Comparison of ENCODE assay signal across 16 cellular contexts in the genomic region with DNA sequence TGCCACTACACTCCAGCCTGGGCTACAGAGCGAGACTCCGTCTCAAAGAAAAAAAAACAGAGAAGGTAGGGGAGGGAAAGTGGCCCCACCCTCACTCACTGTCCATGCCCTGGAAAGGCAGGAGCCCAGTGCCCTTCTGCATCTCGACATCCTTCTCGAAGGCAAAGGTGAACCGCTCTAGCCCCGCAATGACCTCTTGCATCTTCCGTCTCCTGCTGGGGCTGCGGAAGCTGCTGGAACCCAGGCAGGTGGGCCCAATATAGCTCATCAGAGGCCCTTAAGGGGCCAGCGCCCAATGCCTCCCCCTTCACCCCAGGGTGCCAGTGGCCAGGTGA. TPM values are rescaled to one million over a fixed set of nuclear protein-coding genes. Genes with fewer than 3 reads are reported as not detected.
DNase-seq lines count a peak whose midpoint lies in the region; ATAC-seq, FAIRE-seq and TF ChIP-seq lines count a peak whose summit lies in the region.
"Had no signal": no experiment of that assay in that cellular context is flagged by ENCODE, and none has a peak within 500 bp of the region (broad histone marks: within the 10 kb centered on the region; RNA-seq: fewer than 3 reads in every experiment).

A gene with protein sequence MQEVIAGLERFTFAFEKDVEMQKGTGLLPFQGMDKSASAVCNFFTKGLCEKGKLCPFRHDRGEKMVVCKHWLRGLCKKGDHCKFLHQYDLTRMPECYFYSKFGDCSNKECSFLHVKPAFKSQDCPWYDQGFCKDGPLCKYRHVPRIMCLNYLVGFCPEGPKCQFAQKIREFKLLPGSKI (minus strand): TSS at position 264 of the 335 bp plus-strand sequence. CDS start 62 bp downstream, at position 202.

- ATAC-seq in HepG2 = no peak
- no peak for ATAC-seq in heart left ventricle
- no peak for ATAC-seq in HG03175 (IDR thresholded peaks at IDR 0.05; ENCODE audit: unreplicated experiment)
- ATAC-seq in HG02970 (IDR thresholded peaks at IDR 0.05; ENCODE audit: low FRiP score, unreplicated experiment) = no peak

- H3K79me2 ChIP-seq in HepG2 (ENCODE audit: insufficient read depth, low read length) = no peaks in the 10 kb centered on the region

- H3K4me3 ChIP-seq in HL-60 (replicated peaks; ENCODE audit: insufficient read depth, low read length) (no peak within 1 kb of the TSS), HepG2 (replicated peaks in 1 of 3; ENCODE audit: insufficient read depth in 1 of 3, low read depth in 2 of 3, low read length in 3 of 3) (peak within 1 kb of the TSS; percentile 54 to 75 (median 63)), skin epidermis (no peak within 1 kb of the TSS), heart left ventricle (no peak within 1 kb of the TSS)
- H3K4me3 ChIP-seq: PC-9 had no signal

- H3K9ac ChIP-seq in HepG2 (ENCODE audit: insufficient read depth, low read depth, low read length) = peak within 1 kb of the TSS; percentile 87

- CTCF ChIA-PET in HepG2 (lab: Yijun Ruan, JAX; ENCODE audit: low intra/inter-chr PET ratio, low total read pairs) = interaction anchor here (1.0 to 1.1 kb wide), 2 partner anchors 49 to 108 kb away, joined by 3 to 4 read pairs; no protein-coding TSS in a partner anchor

- TF ChIP-seq CTCF in HL-60 (IDR thresholded peaks at IDR 0.05; ENCODE audit: insufficient read depth, low read length) (no peak), brain (conservative IDR thresholded peaks at IDR 0.05) (no peak), HepG2 (CRISPR knock-in tag; IDR thresholded peaks at IDR 0.05) (no peak), heart left ventricle (IDR thresholded peaks at IDR 0.05) (no peak)

- TF ChIP-seq POLR2A in HepG2 (IDR thresholded peaks at IDR 0.05; ENCODE audit: insufficient read depth in 1 of 2, low read depth in 2 of 2, low read length in 2 of 2) (no peak), heart left ventricle (IDR thresholded peaks at IDR 0.05) (no peak)

- intact Hi-C loops in HepG2 (cut with micrococcal nuclease; ENCODE audit: unreplicated experiment) (no loop called here), heart left ventricle (cut with DNase I) (no loop called here)

- POLR2A ChIA-PET in HepG2 (lab: Yijun Ruan, JAX) = interaction anchor here (1.0 to 4.3 kb wide), 22 partner anchors 10 to 673 kb away, joined by 3 to 204 read pairs (median 10); a partner anchor contains a TSS

- BruUV-seq in HepG2 (replicated peaks; lab: Mats Ljungman, UMichigan) = no TSS peak

- no peaks in the 10 kb centered on the region for H4K20me1 ChIP-seq in HepG2 (ENCODE audit: insufficient read depth, low read length)

- H3K36me3 Mint-ChIP-seq in brain = no peaks in the 10 kb centered on the region

- H3K9me3 Mint-ChIP-seq in brain = peaks cover 0 to 8% (median 0%) of the 10 kb centered on the region in 5 experiments
- H3K9me3 Mint-ChIP-seq: activated naive CD4-positive, alpha-beta T cell treated with anti-CD3 and anti-CD28 coated beads for 36 hours had no signal

- H3K36me3 ChIP-seq in HepG2 (replicated peaks in 1 of 2; ENCODE audit: control insufficient read depth in 1 of 2, insufficient read depth in 2 of 2, low read length in 2 of 2) = no peaks in the 10 kb centered on the region
- no peaks in the 10 kb centered on the region for H3K36me3 ChIP-seq in heart left ventricle

- H3K4me1 ChIP-seq in HepG2 (ENCODE audit: insufficient read depth, low read length) (peaks cover 72% of the 10 kb centered on the region), heart left ventricle (peaks cover 0 to 6% (median 0%) of the 10 kb centered on the region in 12 donors)
- H3K4me1 ChIP-seq: Caco-2 had no signal

- no peak for FAIRE-seq in HepG2 (lab: Jason Lieb, UNC)
- FAIRE-seq: frontal cortex had no signal

- 54% methylated on average over 6 of the region's 9 CpGs for WGBS in HepG2 (ENCODE audit: low lambda C conversion rate)
- WGBS in heart left ventricle, 4 donors = 88 to 98% (median 94%) methylated on average over 8 to 9 of the region's 9 CpGs

- H3K27me3 ChIP-seq in HL-60 (ENCODE audit: insufficient read depth, poor library complexity, severe bottlenecking) = no peaks in the 10 kb centered on the region
- no peaks in the 10 kb centered on the region for H3K27me3 ChIP-seq in HepG2 (ENCODE audit: control insufficient read depth in 1 of 2, insufficient read depth in 2 of 2, low read length in 2 of 2)
- no peaks in the 10 kb centered on the region for H3K27me3 ChIP-seq in heart left ventricle

- no peak within 1 kb of the TSS for H2AFZ ChIP-seq in HepG2 (ENCODE audit: low read length)
- H2AFZ ChIP-seq: PC-9 had no signal

- H3K27ac Mint-ChIP-seq in brain = peak within 1 kb of the TSS; percentile 79 to 92 (median 87)
- H3K27ac Mint-ChIP-seq: activated naive CD4-positive, alpha-beta T cell treated with anti-CD3 and anti-CD28 coated beads for 36 hours had no signal

- DNase-seq in HL-60 (ENCODE audit: low read depth in 1 of 2, low spot score in 1 of 2) = peak; percentile 43 to 80
- DNase-seq in HepG2 (ENCODE audit: low spot score) = no peak
- no peak for DNase-seq in heart left ventricle
- no peak for DNase-seq in GM03348 (ENCODE audit: low spot score)
- DNase-seq: activated naive CD4-positive, alpha-beta T cell treated with anti-CD3 and anti-CD28 coated beads for 36 hours; Caco-2; islet precursor cell; NCI-H1105 treated with DMSO at 0.1 percent for 48 hours; PC-9; stimulated activated CD4-positive, alpha-beta T cell treated with anti-CD3 and anti-CD28 coated beads, Interleukin-4, amount 100 ng/mL, for 4 hours had no signal

- no peak for TF ChIP-seq RAD21 in HepG2 (CRISPR knock-in tag; IDR thresholded peaks at IDR 0.05)

- in situ Hi-C loops in HepG2 (cut with HindIII; ENCODE audit: extremely low pct_ligation_motif_present, low pct_unique_long_range_greater_than_20kb) = loop anchor here (5.0 kb wide), 1 partner anchor 51 kb away; a partner anchor contains a TSS

- H3K27me3 Mint-ChIP-seq in brain = peaks cover 3% of the 10 kb centered on the region

- H3K4me3 Mint-ChIP-seq in brain = peak within 1 kb of the TSS; percentile 9 to 74 (median 60)
- H3K4me3 Mint-ChIP-seq: activated naive CD4-positive, alpha-beta T cell treated with anti-CD3 and anti-CD28 coated beads for 36 hours had no signal

- peaks cover 33% of the 10 kb centered on the region for H3K4me1 Mint-ChIP-seq in brain

- TF ChIP-seq EP300 in HepG2 (IDR thresholded peaks at IDR 0.05; ENCODE audit: low read depth in 2 of 2, low read length in 2 of 2) (no peak), HepG2 (CRISPR knock-in tag; IDR thresholded peaks at IDR 0.05; ENCODE audit: borderline replicate concordance) (no peak)

- H3K27ac ChIP-seq in HL-60 (replicated peaks) = peak within 1 kb of the TSS; percentile 97
- H3K27ac ChIP-seq in HepG2 (ENCODE audit: extremely low read length, insufficient read depth, low read length) = peak within 1 kb of the TSS; percentile 98
- peak within 1 kb of the TSS in 20 of 21 experiments; percentile 2 to 83 (median 58) for H3K27ac ChIP-seq in skin epidermis
- peak within 1 kb of the TSS in 1 of 12 donors; percentile 24 for H3K27ac ChIP-seq in heart left ventricle
- H3K27ac ChIP-seq: PC-9 had no signal

- H3K9me3 ChIP-seq in HepG2 (ENCODE audit: low read length) (no peaks in the 10 kb centered on the region), heart left ventricle (no peaks in the 10 kb centered on the region)
- H3K9me3 ChIP-seq: Caco-2 had no signal

- H3K4me2 ChIP-seq in HepG2 (ENCODE audit: low read depth, low read length) = peak within 1 kb of the TSS; percentile 99
- H3K4me2 ChIP-seq: PC-9 had no signal

TF ChIP-seq in HepG2, 621 proteins besides CTCF, POLR2A, EP300 and RAD21 (continues in another document):
- TF ChIP-seq ZNF556 (CRISPR knock-in tag; IDR thresholded peaks at IDR 0.05; ENCODE audit: borderline replicate concordance) (no peak), AHR (CRISPR knock-in tag; IDR thresholded peaks at IDR 0.05) (no peak), KLF13 (CRISPR knock-in tag; IDR thresholded peaks at IDR 0.05) (0 out of 2 replicates have a peak, but pooled peaks have one; percentile 34), ZNF75D (CRISPR knock-in tag; IDR thresholded peaks at IDR 0.05; ENCODE audit: borderline replicate concordance) (no peak), ZNF792 (CRISPR knock-in tag; IDR thresholded peaks at IDR 0.05) (no peak), KAT7 (CRISPR knock-in tag; IDR thresholded peaks at IDR 0.05; ENCODE audit: borderline replicate concordance) (no peak), ARID2 (CRISPR knock-in tag; IDR thresholded peaks at IDR 0.05; ENCODE audit: borderline replicate concordance) (no peak)

RNA-seq across cellular contexts. Expression of the gene that starts here (rescaled TPM):
- polyA plus RNA-seq in brain (ENCODE audit: insufficient read depth, low read depth, low replicate concordance) (not detected), HepG2 (2011; rRNA removed) (1.2 and 1.6 TPM in 2 replicates), heart left ventricle (not detected)
- total RNA-seq in HepG2 (2016; rRNA removed; fragmentation: Illumina TruSeq; extraction: Trizol) (0.73 and 0.94 TPM in 2 replicates), heart left ventricle (not detected)
- 1.3 and 1.5 TPM in 2 replicates for total RNA-seq in HepG2 (2016; cell fraction: cytosol; rRNA removed; fragmentation: Illumina TruSeq; extraction: Trizol; ENCODE audit: low read depth)
- total RNA-seq in HepG2 (2016; cell fraction: insoluble cytoplasmic fraction; rRNA removed; fragmentation: Illumina TruSeq; extraction: Trizol) = 0.76 and 1.1 TPM in 2 replicates
- 1.3 and 1.5 TPM in 2 replicates for total RNA-seq in HepG2 (2016; cell fraction: membrane; rRNA removed; fragmentation: Illumina TruSeq; extraction: Trizol)
- total RNA-seq in HepG2 (2016; cell fraction: nucleus; rRNA removed; fragmentation: Illumina TruSeq; extraction: Trizol) = 0.99 and 1.5 TPM in 2 replicates
- polyA plus RNA-seq in HepG2 (2011; cell fraction: cytosol; rRNA removed) = 0.32 and 0.70 TPM in 2 replicates
- 0.21 TPM in 1 of 2 replicates, not detected in the other for polyA plus RNA-seq in HepG2 (2011; cell fraction: nucleus; rRNA removed)
- polyA plus RNA-seq in HepG2 (2012) = 0.25 and 0.48 TPM in 2 replicates
- 0.86 and 1.8 TPM in 2 replicates for polyA plus RNA-seq in HepG2 (2016; cell fraction: cytosol; fragmentation: Illumina TruSeq; extraction: Trizol; ENCODE audit: low read depth)
- polyA plus RNA-seq in HepG2 (2016; cell fraction: insoluble cytoplasmic fraction; fragmentation: Illumina TruSeq; extraction: Trizol; ENCODE audit: low read depth) = 0.60 and 1.3 TPM in 2 replicates
- polyA plus RNA-seq in HepG2 (2016; cell fraction: membrane; fragmentation: Illumina TruSeq; extraction: Trizol; ENCODE audit: low read depth) = 1.3 and 1.5 TPM in 2 replicates
- not detected in 2 replicates for polyA plus RNA-seq in HepG2 (2016; cell fraction: nucleus; fragmentation: Illumina TruSeq; extraction: Trizol; ENCODE audit: insufficient read depth, low read depth)
- 0.42 TPM in 1 of 2 replicates, not detected in the other for polyA minus RNA-seq in HepG2 (2011; rRNA and poly(A)+ RNA removed; ENCODE audit: low replicate concordance)
- not detected in 2 replicates for polyA minus RNA-seq in HepG2 (2011; cell fraction: cytosol; rRNA and poly(A)+ RNA removed)
- polyA minus RNA-seq in HepG2 (2011; cell fraction: nucleus; rRNA and poly(A)+ RNA removed) = 1.3 TPM in 1 of 2 replicates, not detected in the other
- total RNA-seq: activated naive CD4-positive, alpha-beta T cell treated with anti-CD3 and anti-CD28 coated beads for 36 hours; Caco-2; frontal cortex; myocyte had no signal

Comparison
In these comparisons a context has a peak if more than half of its experiments do, and no peak if none do; other contexts are left out.
1. DNase-seq: peak in HL-60 (2 of 2); none in HepG2 (single experiment), heart left ventricle (0 of 5) and GM03348 (single experiment).
2. H3K4me3 ChIP-seq: peak in HepG2 (3 of 3); none in HL-60 (single experiment), skin epidermis (0 of 7) and heart left ventricle (0 of 12).